ENCODE assay signal across 25 cellular contexts in the genomic region with DNA sequence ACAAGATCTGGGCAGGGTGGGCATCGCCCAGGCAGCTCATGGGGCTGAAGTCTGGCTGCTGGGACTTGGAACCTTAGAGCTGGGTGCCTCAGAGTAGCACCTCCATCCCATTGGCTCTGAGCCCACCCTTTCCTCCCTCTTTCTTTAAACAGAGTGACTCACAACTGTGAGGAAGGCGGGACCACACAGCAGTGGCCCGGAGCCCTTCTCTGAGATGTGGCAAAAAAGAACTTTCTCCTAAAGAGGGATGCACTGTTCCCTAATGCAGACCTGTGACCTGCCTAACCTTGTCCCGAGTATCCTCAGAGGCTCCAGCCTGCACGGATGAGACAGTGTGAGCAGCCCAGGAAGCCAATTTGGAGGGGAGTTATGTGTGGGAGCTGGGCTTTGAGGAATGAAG. TPM values are rescaled to one million over a fixed set of nuclear protein-coding genes. Genes with fewer than 3 reads are reported as not detected.
DNase-seq lines count a peak whose midpoint lies in the region; ATAC-seq, FAIRE-seq and TF ChIP-seq lines count a peak whose summit lies in the region.
"Had no signal": no experiment of that assay in that cellular context is flagged by ENCODE, and none has a peak within 500 bp of the region (broad histone marks: within the 10 kb centered on the region; RNA-seq: fewer than 3 reads in every experiment).

No MANE protein-coding gene starts in this region.

- FAIRE-seq in urothelium cell line (lab: Jason Lieb, UNC) = no peak

- H3K27me3 ChIP-seq in right atrium auricular region (no peaks in the 10 kb centered on the region), left ventricle myocardium inferior (ENCODE audit: low read depth) (peaks cover 56% of the 10 kb centered on the region), sigmoid colon (peaks cover 0 to 9% (median 0%) of the 10 kb centered on the region in 3 donors)

- TF ChIP-seq CTCF in right atrium auricular region (IDR thresholded peaks at IDR 0.05) (no peak), left ventricle myocardium inferior (IDR thresholded peaks at IDR 0.05; ENCODE audit: borderline replicate concordance) (no peak), epithelial cell of esophagus (IDR thresholded peaks at IDR 0.05; ENCODE audit: insufficient read depth, low read depth, low read length, missing control alignments) (no peak), sigmoid colon (IDR thresholded peaks at IDR 0.05) (no peak)

- TF ChIP-seq EP300 in sigmoid colon (IDR thresholded peaks at IDR 0.05) = no peak

- H3K4me3 ChIP-seq in right atrium auricular region (no peak overlapping the region), left ventricle myocardium inferior (no peak overlapping the region), epithelial cell of esophagus (ENCODE audit: low read length) (no peak overlapping the region), sigmoid colon (no peak overlapping the region)

- ATAC-seq in GM18498 (IDR thresholded peaks at IDR 0.05; ENCODE audit: unreplicated experiment) = no peak
- ATAC-seq: effector memory CD8-positive, alpha-beta T cell; left lobe of liver had no signal

- no peaks in the 10 kb centered on the region for H3K4me1 ChIP-seq in right atrium auricular region
- H3K4me1 ChIP-seq in left ventricle myocardium inferior = no peaks in the 10 kb centered on the region
- H3K4me1 ChIP-seq in sigmoid colon = no peaks in the 10 kb centered on the region

- 49 to 63% methylated on average over 5 of the region's 5 CpGs for WGBS in sigmoid colon, 2 donors

- intact Hi-C loops in left ventricle myocardium inferior (cut with micrococcal nuclease) = no loop called here
- intact Hi-C loops in sigmoid colon (cut with DNase I) = no loop called here

- H3K27ac ChIP-seq in right atrium auricular region (no peak overlapping the region), left ventricle myocardium inferior (replicated peaks) (no peak overlapping the region), sigmoid colon (no peak overlapping the region)

- H3K36me3 ChIP-seq in right atrium auricular region = no peaks in the 10 kb centered on the region
- H3K36me3 ChIP-seq in left ventricle myocardium inferior = no peaks in the 10 kb centered on the region
- no peaks in the 10 kb centered on the region for H3K36me3 ChIP-seq in sigmoid colon

- peak; percentile 50 for DNase-seq in right atrium auricular region (ENCODE audit: low spot score)
- no peak for DNase-seq in left ventricle myocardium inferior
- peak; percentile 3 for DNase-seq in NCI-H69 (lab: John Stamatoyannopoulos, UW)
- peak; percentile 32 for DNase-seq in epithelial cell of esophagus (ENCODE audit: low read depth)
- DNase-seq in urothelium cell line (ENCODE audit: low spot score) = peak; percentile 80
- no peak for DNase-seq in dermis blood vessel endothelial cell
- no peak for DNase-seq in sigmoid colon
- DNase-seq: ACHN; activated naive CD4-positive, alpha-beta T cell treated with anti-CD3 and anti-CD28 coated beads, Interleukin-2, amount 50 U/mL, for 16 hours; aorta; DMS 273 treated with DMSO at 0.1 percent for 48 hours; effector memory CD8-positive, alpha-beta T cell; Karpas-422; NCI-H1092 treated with DMSO at 0.1 percent for 48 hours; NCI-H1930; NCI-H2227 treated with DMSO at 0.1 percent for 48 hours; NCI-H774; SHP77 had no signal

- H3K9me3 ChIP-seq in right atrium auricular region (peaks cover 0 to 15% of the 10 kb centered on the region in 2 donors), left ventricle myocardium inferior (replicated peaks) (peaks cover 16% of the 10 kb centered on the region), sigmoid colon (peaks cover 0 to 7% (median 0%) of the 10 kb centered on the region in 4 donors)

- TF ChIP-seq POLR2A in sigmoid colon (IDR thresholded peaks at IDR 0.05) = no peak

RNA-seq across cellular contexts. Expression of a gene that starts 23.6 kb away (rescaled TPM):
- not detected for total RNA-seq in right atrium auricular region
- not detected for total RNA-seq in left ventricle myocardium inferior
- total RNA-seq in dermis blood vessel endothelial cell = not detected in 2 replicates
- not detected for total RNA-seq in sigmoid colon
- polyA plus RNA-seq in sigmoid colon = not detected
- total RNA-seq: aorta; fibroblast of lung; left lobe of liver; natural killer cell treated with Interleukin-12 subunit alpha and Interleukin-12 subunit beta and Interleukin-15 and Interleukin-18, amount 100 ng/mL, for 72 hours; OCI-LY7; posterior vena cava; urinary bladder had no signal
- polyA plus RNA-seq: aorta, fibroblast of lung, urinary bladder had no signal

Comparison
In these comparisons a context has a peak if more than half of its experiments do, and no peak if none do; other contexts are left out.
1. DNase-seq: peak in right atrium auricular region (single experiment), NCI-H69 (single experiment), epithelial cell of esophagus (single experiment) and urothelium cell line (single experiment); none in left ventricle myocardium inferior (single experiment), dermis blood vessel endothelial cell (single experiment) and sigmoid colon (single experiment).